ENCODE assay signal across 22 cellular contexts in the genomic region with DNA sequence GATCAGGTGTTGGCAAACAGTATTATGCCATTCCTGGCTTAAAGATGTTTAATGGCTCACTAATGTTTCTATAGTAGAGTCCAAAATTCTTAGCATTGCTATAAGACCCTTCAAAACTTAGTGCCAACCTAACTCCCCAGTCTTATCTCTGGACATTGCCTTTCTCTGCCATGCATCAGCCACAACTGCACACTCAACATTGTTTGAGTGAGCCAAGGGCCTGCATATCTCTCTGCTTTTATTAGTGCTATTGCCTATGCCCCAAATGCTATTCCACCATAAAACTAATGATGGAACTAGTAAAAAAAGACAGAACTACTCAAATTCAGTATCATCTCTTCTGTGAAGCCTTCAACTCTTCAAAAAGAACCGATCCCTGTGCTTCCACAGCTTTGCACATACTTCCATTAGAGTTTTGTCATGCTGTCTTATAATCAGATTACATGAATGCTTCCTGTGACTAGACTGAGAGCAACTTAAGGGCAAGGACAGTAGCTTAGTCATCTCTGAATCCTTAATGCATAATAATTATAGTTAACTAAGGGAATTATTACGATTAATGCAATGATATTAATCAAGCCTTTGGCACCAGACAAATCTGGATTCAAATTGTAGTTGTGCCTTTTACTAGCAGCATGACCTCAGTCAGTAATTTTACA. TPM values are rescaled to one million over a fixed set of nuclear protein-coding genes. Genes with fewer than 3 reads are reported as not detected.
A peak's percentile ranks its signal among the peaks of the same experiment; 100 is the strongest.
DNase-seq lines count a peak whose midpoint lies in the region; ATAC-seq and TF ChIP-seq lines count a peak whose summit lies in the region.
"Had no signal": no experiment of that assay in that cellular context is flagged by ENCODE, and none has a peak within 500 bp of the region (broad histone marks: within the 10 kb centered on the region; RNA-seq: fewer than 3 reads in every experiment).

No MANE protein-coding gene starts in this region.

- peak overlapping the region; percentile 37 for H3K27ac Mint-ChIP-seq in activated naive CD8-positive, alpha-beta T cell
- H3K27ac Mint-ChIP-seq in activated naive CD8-positive, alpha-beta T cell treated with anti-CD3 and anti-CD28 coated beads, Interleukin-2, amount 50 U/mL, for 24 hours = no peak overlapping the region
- peak overlapping the region; percentile 44 to 47 for H3K27ac Mint-ChIP-seq in effector memory CD8-positive, alpha-beta T cell
- peak overlapping the region; percentile 46 for H3K27ac Mint-ChIP-seq in nephron progenitor cell

- H3K27ac ChIP-seq in upper lobe of right lung = no peak overlapping the region
- H3K27ac ChIP-seq: ascending aorta, gastroesophageal sphincter, SJSA1, transverse colon had no signal

- no peak for DNase-seq in activated naive CD8-positive, alpha-beta T cell treated with anti-CD3 and anti-CD28 coated beads, Interleukin-2, amount 50 U/mL, for 24 hours
- DNase-seq in NCI-H226 = peak; percentile 1
- DNase-seq in effector memory CD8-positive, alpha-beta T cell = no peak
- no peak for DNase-seq in nephron progenitor cell
- no peak for DNase-seq in upper lobe of right lung
- DNase-seq: activated CD4-positive, alpha-beta T cell treated with anti-CD3 and anti-CD28 coated beads for 4 hours; activated CD8-positive, alpha-beta memory T cell treated with anti-CD3 and anti-CD28 coated beads, Interleukin-2, amount 50 U/mL, for 4 hours; activated gamma-delta T cell treated with Interleukin-2 at 50 U/mL for 16 hours; CD4-positive, CD25-positive, alpha-beta regulatory T cell; DMS79 treated with DMSO at 0.1 percent for 48 hours; MV-4-11; NCI-H187 treated with DMSO at 0.1 percent for 48 hours; stimulated activated naive CD8-positive, alpha-beta T cell treated with anti-CD3 and anti-CD28 coated beads, Interleukin-15, Interleukin-2, amounts not matched to agents 100 U/mL and 50 U/mL, for 24 hours; T1000; transverse colon had no signal

- no peak for ATAC-seq in activated naive CD8-positive, alpha-beta T cell treated with anti-CD3 and anti-CD28 coated beads, Interleukin-2, amount 50 U/mL, for 24 hours
- ATAC-seq in effector memory CD8-positive, alpha-beta T cell (replicated peaks) = no peak
- ATAC-seq in upper lobe of right lung (no peak), GM18909 (IDR thresholded peaks at IDR 0.05; ENCODE audit: poor library complexity, unreplicated experiment) (no peak), GM19467 (IDR thresholded peaks at IDR 0.05; ENCODE audit: unreplicated experiment) (no peak)
- ATAC-seq: gastroesophageal sphincter had no signal

- TF ChIP-seq CTCF in nephron progenitor cell (IDR thresholded peaks at IDR 0.05) = no peak
- no peak for TF ChIP-seq CTCF in upper lobe of right lung (IDR thresholded peaks at IDR 0.05)

- H3K4me3 ChIP-seq in upper lobe of right lung = no peak overlapping the region
- H3K4me3 ChIP-seq: ascending aorta, gastroesophageal sphincter, HAP-1, SJSA1, transverse colon had no signal

- peaks cover 11% of the 10 kb centered on the region for H3K36me3 Mint-ChIP-seq in activated naive CD8-positive, alpha-beta T cell
- peaks cover 6% of the 10 kb centered on the region for H3K36me3 Mint-ChIP-seq in activated naive CD8-positive, alpha-beta T cell treated with anti-CD3 and anti-CD28 coated beads, Interleukin-2, amount 50 U/mL, for 24 hours (ENCODE audit: low read depth)
- H3K36me3 Mint-ChIP-seq in effector memory CD8-positive, alpha-beta T cell (ENCODE audit: insufficient read depth) = no peaks in the 10 kb centered on the region
- peaks cover 25% of the 10 kb centered on the region for H3K36me3 Mint-ChIP-seq in nephron progenitor cell (ENCODE audit: low read depth)
- H3K36me3 Mint-ChIP-seq: CD4-positive, CD25-positive, alpha-beta regulatory T cell had no signal

- no peaks in the 10 kb centered on the region for H3K9me3 ChIP-seq in upper lobe of right lung
- H3K9me3 ChIP-seq: gastroesophageal sphincter, SJSA1, transverse colon had no signal

- peaks cover 31% of the 10 kb centered on the region for H3K4me1 Mint-ChIP-seq in activated naive CD8-positive, alpha-beta T cell (ENCODE audit: low read depth)
- H3K4me1 Mint-ChIP-seq in activated naive CD8-positive, alpha-beta T cell treated with anti-CD3 and anti-CD28 coated beads, Interleukin-2, amount 50 U/mL, for 24 hours = peaks cover 23% of the 10 kb centered on the region
- peaks cover 9 to 14% of the 10 kb centered on the region in 2 donors for H3K4me1 Mint-ChIP-seq in effector memory CD8-positive, alpha-beta T cell (ENCODE audit: low read depth in 2 of 2)
- H3K4me1 Mint-ChIP-seq in nephron progenitor cell = peaks cover 48% of the 10 kb centered on the region

- H3K4me1 ChIP-seq in upper lobe of right lung = peaks cover 8% of the 10 kb centered on the region
- H3K4me1 ChIP-seq: ascending aorta, gastroesophageal sphincter, SJSA1, transverse colon had no signal

- H3K27me3 ChIP-seq in upper lobe of right lung = no peaks in the 10 kb centered on the region
- H3K27me3 ChIP-seq: ascending aorta, gastroesophageal sphincter, SJSA1, transverse colon had no signal

- H3K27me3 Mint-ChIP-seq in activated naive CD8-positive, alpha-beta T cell = no peaks in the 10 kb centered on the region
- no peaks in the 10 kb centered on the region for H3K27me3 Mint-ChIP-seq in activated naive CD8-positive, alpha-beta T cell treated with anti-CD3 and anti-CD28 coated beads, Interleukin-2, amount 50 U/mL, for 24 hours
- H3K27me3 Mint-ChIP-seq in effector memory CD8-positive, alpha-beta T cell = no peaks in the 10 kb centered on the region
- no peaks in the 10 kb centered on the region for H3K27me3 Mint-ChIP-seq in nephron progenitor cell (ENCODE audit: low read depth, poor library complexity)
- H3K27me3 Mint-ChIP-seq: CD4-positive, CD25-positive, alpha-beta regulatory T cell had no signal

- H3K36me3 ChIP-seq in upper lobe of right lung = no peaks in the 10 kb centered on the region
- H3K36me3 ChIP-seq: ascending aorta, gastroesophageal sphincter, HAP-1, SJSA1, transverse colon had no signal

- intact Hi-C loops in upper lobe of right lung (cut with DNase I) = no loop called here

- no peak overlapping the region for H3K4me3 Mint-ChIP-seq in activated naive CD8-positive, alpha-beta T cell
- H3K4me3 Mint-ChIP-seq in activated naive CD8-positive, alpha-beta T cell treated with anti-CD3 and anti-CD28 coated beads, Interleukin-2, amount 50 U/mL, for 24 hours = no peak overlapping the region
- no peak overlapping the region for H3K4me3 Mint-ChIP-seq in effector memory CD8-positive, alpha-beta T cell
- peak overlapping the region; percentile 5 for H3K4me3 Mint-ChIP-seq in nephron progenitor cell
- H3K4me3 Mint-ChIP-seq: CD4-positive, CD25-positive, alpha-beta regulatory T cell had no signal

- no peaks in the 10 kb centered on the region for H3K9me3 Mint-ChIP-seq in activated naive CD8-positive, alpha-beta T cell (ENCODE audit: low read depth)
- peaks cover 4% of the 10 kb centered on the region for H3K9me3 Mint-ChIP-seq in activated naive CD8-positive, alpha-beta T cell treated with anti-CD3 and anti-CD28 coated beads, Interleukin-2, amount 50 U/mL, for 24 hours
- peaks cover 0 to 2% of the 10 kb centered on the region in 2 donors for H3K9me3 Mint-ChIP-seq in effector memory CD8-positive, alpha-beta T cell
- H3K9me3 Mint-ChIP-seq in nephron progenitor cell = peaks cover 23% of the 10 kb centered on the region
- H3K9me3 Mint-ChIP-seq: CD4-positive, CD25-positive, alpha-beta regulatory T cell had no signal

RNA-seq across cellular contexts. Expression of gene CHM, which starts 53.7 kb away (rescaled TPM):
- total RNA-seq in upper lobe of right lung = 28.4 TPM
